Comparison of ENCODE assay signal across 8 cellular contexts in genomic region chr1:156284112-156284511, GRCh38. TPM values are rescaled to one million over a fixed set of nuclear protein-coding genes. Genes with fewer than 3 reads are reported as not detected.
A peak's percentile ranks its signal among the peaks of the same experiment; 100 is the strongest.
DNase-seq lines count a peak whose midpoint lies in the region; ATAC-seq, FAIRE-seq and TF ChIP-seq lines count a peak whose summit lies in the region.

Gene TMEM79 (plus strand): TSS chr1:156284325. CDS start chr1:156285227, 902 bp downstream.

- WGBS in small intestine, 3 donors: 59 to 76% (median 66%) methylated on average over 7 of the region's 7 CpGs

- TF ChIP-seq CTCF in HFF-Myc (IDR thresholded peaks at IDR 0.05; ENCODE audit: low read depth, low read length, missing control alignments): no peak
- TF ChIP-seq CTCF in WERI-Rb-1 (IDR thresholded peaks at IDR 0.05; ENCODE audit: low read depth, low read length): no peak
- TF ChIP-seq CTCF in glutamatergic neuron (IDR thresholded peaks at IDR 0.05; ENCODE audit: partially characterized antibody, unreplicated experiment): no peak

- peaks cover 3% of the 10 kb centered on the region for H3K27me3 Mint-ChIP-seq in glutamatergic neuron (ENCODE audit: unreplicated experiment)

- H3K4me3 Mint-ChIP-seq in glutamatergic neuron (ENCODE audit: unreplicated experiment): peak within 1 kb of the TSS; percentile 97

- ATAC-seq in HG02938 (IDR thresholded peaks at IDR 0.05; ENCODE audit: unreplicated experiment) (no peak), GM18870 (IDR thresholded peaks at IDR 0.05; ENCODE audit: unreplicated experiment) (no peak)

- H3K27me3 ChIP-seq in WERI-Rb-1 (ENCODE audit: insufficient read depth, low read depth, severe bottlenecking) (no peaks in the 10 kb centered on the region), small intestine (ENCODE audit: control insufficient read depth in 2 of 2, insufficient read depth in 2 of 2, low read length in 2 of 2) (no peaks in the 10 kb centered on the region)

- peaks cover 18% of the 10 kb centered on the region for H3K4me1 Mint-ChIP-seq in glutamatergic neuron (ENCODE audit: low read depth, unreplicated experiment)

- DNase-seq in HFF-Myc (ENCODE audit: extremely low read depth, low read depth) (no peak), WERI-Rb-1 (no peak), glutamatergic neuron (no peak), small intestine (no peak), NCI-H774 (lab: John Stamatoyannopoulos, UW) (no peak), iPS-NIHi11 (ENCODE audit: low spot score) (no peak)

- H3K36me3 ChIP-seq in WERI-Rb-1: peaks cover 40% of the 10 kb centered on the region
- H3K36me3 ChIP-seq in small intestine (ENCODE audit: control insufficient read depth in 2 of 2, insufficient read depth in 2 of 2, low read length in 2 of 2): peaks cover 0 to 3% of the 10 kb centered on the region in 2 donors

- peak within 1 kb of the TSS; percentile 88 for H3K27ac Mint-ChIP-seq in glutamatergic neuron (ENCODE audit: unreplicated experiment)

- no peaks in the 10 kb centered on the region for H3K9me3 ChIP-seq in WERI-Rb-1 (ENCODE audit: severe bottlenecking)
- no peaks in the 10 kb centered on the region for H3K9me3 ChIP-seq in small intestine (ENCODE audit: control insufficient read depth, low read depth)

- peaks cover 4 to 5% of the 10 kb centered on the region in 2 donors for H3K4me1 ChIP-seq in small intestine (ENCODE audit: control insufficient read depth in 2 of 2, insufficient read depth in 1 of 2, low read depth in 1 of 2, low read length in 1 of 2)

- no peak for FAIRE-seq in small intestine (lab: Jason Lieb, UNC)

- H3K36me3 Mint-ChIP-seq in glutamatergic neuron (ENCODE audit: unreplicated experiment): no peaks in the 10 kb centered on the region

- H3K27ac ChIP-seq in WERI-Rb-1 (peak within 1 kb of the TSS; percentile 98), small intestine (ENCODE audit: low read depth in 1 of 2, low read length in 1 of 2) (peak within 1 kb of the TSS; percentile 67 to 69)

- H3K4me3 ChIP-seq in HFF-Myc (replicated peaks; ENCODE audit: low read depth, low read length) (peak within 1 kb of the TSS; percentile 77), WERI-Rb-1 (ENCODE audit: low read depth, low read length) (peak within 1 kb of the TSS; percentile 81), small intestine (ENCODE audit: low read depth in 1 of 2, low read length in 2 of 2) (peak within 1 kb of the TSS; percentile 32 to 78)

- peaks cover 15% of the 10 kb centered on the region for H3K9me3 Mint-ChIP-seq in glutamatergic neuron (ENCODE audit: unreplicated experiment)

RNA-seq across cellular contexts. Expression of gene TMEM79, which starts in this region (rescaled TPM):
- 2.4 TPM for total RNA-seq in glutamatergic neuron (ENCODE audit: unreplicated experiment)
- polyA plus RNA-seq in small intestine: 1 to 10 TPM; 2.2 to 4.7 (median 4.6) TPM
